In genomic region chr10:112953760-112954159, GRCh38 we compare ENCODE assay signal across 10 cellular contexts. TPM values are rescaled to one million over a fixed set of nuclear protein-coding genes. Genes with fewer than 3 reads are reported as not detected.
A peak's percentile ranks its signal among the peaks of the same experiment; 100 is the strongest.
DNase-seq lines count a peak whose midpoint lies in the region; ATAC-seq and TF ChIP-seq lines count a peak whose summit lies in the region.
"Had no signal": no experiment of that assay in that cellular context is flagged by ENCODE, and none has a peak within 500 bp of the region (broad histone marks: within the 10 kb centered on the region; RNA-seq: fewer than 3 reads in every experiment).

No MANE protein-coding gene starts in this region.

- no peak overlapping the region for H3K27ac ChIP-seq in right cardiac atrium (ENCODE audit: low read length)

- POLR2A ChIA-PET in HEK293T (lab: Yijun Ruan, JAX), result interaction anchor here (0.9 to 1.2 kb wide), 2 partner anchors 19 to 105 kb away, joined by 3 to 4 read pairs; no protein-coding TSS in a partner anchor

- H3K27me3 Mint-ChIP-seq in T-helper 17 cell, result peaks cover 38% of the 10 kb centered on the region

- WGBS in right cardiac atrium, result 44% methylated on average over 8 of the region's 8 CpGs

- H3K9me3 ChIP-seq in T-helper 17 cell (ENCODE audit: control insufficient read depth, low read length, poor library complexity, severe bottlenecking) (no peaks in the 10 kb centered on the region), right cardiac atrium (ENCODE audit: control insufficient read depth, low read length) (no peaks in the 10 kb centered on the region)

- peaks cover 24% of the 10 kb centered on the region for H3K4me1 Mint-ChIP-seq in T-helper 17 cell

- H3K27ac Mint-ChIP-seq in T-helper 17 cell, result peak overlapping the region; percentile 29

- peak overlapping the region; percentile 91 for H3K4me3 Mint-ChIP-seq in T-helper 17 cell

- H3K27me3 ChIP-seq in right cardiac atrium (ENCODE audit: control insufficient read depth, insufficient read depth), result no peaks in the 10 kb centered on the region

- intact Hi-C loops in right cardiac atrium (cut with DNase I), result loop anchor here (5.0 to 10.0 kb wide), 4 partner anchors 111 to 174 kb away; no protein-coding TSS in a partner anchor

- TF ChIP-seq CTCF in retinal pigment epithelial cell (conservative IDR thresholded peaks at IDR 0.05; ENCODE audit: low read depth, low read length), result no peak

- H3K4me3 ChIP-seq in right cardiac atrium (ENCODE audit: low read length), result peak overlapping the region; percentile 100
- H3K4me3 ChIP-seq in retinal pigment epithelial cell (ENCODE audit: low read length), result peak overlapping the region; percentile 92

- peaks cover 13% of the 10 kb centered on the region for H3K36me3 Mint-ChIP-seq in T-helper 17 cell (ENCODE audit: low read depth)

- DNase-seq in DMS114 treated with DMSO at 0.1 percent for 48 hours (lab: John Stamatoyannopoulos, UW; ENCODE audit: unreplicated experiment) (peak; percentile 44), T-helper 17 cell (no peak), right cardiac atrium (no peak), retinal pigment epithelial cell (ENCODE audit: low read depth) (no peak), H4 (ENCODE audit: low spot score) (no peak), UCSD-AML1 (lab: John Stamatoyannopoulos, UW; ENCODE audit: unreplicated experiment) (no peak), HEK293T (ENCODE audit: extremely low spot score) (no peak)
- no peak for DNase-seq in stimulated activated CD4-positive, alpha-beta T cell treated with anti-CD3 and anti-CD28 coated beads, Interleukin-12 subunit alpha, Interleukin-12 subunit beta, amount 100 ng/mL, for 4 hours
- DNase-seq: activated T-cell treated with anti-CD3 and anti-CD28 coated beads for 4 hours, NCI-H510A treated with DMSO at 0.1 percent for 48 hours had no signal

- CTCF ChIA-PET in HEK293T (lab: Yijun Ruan, JAX), result interaction anchor here (0.8 kb wide), 1 partner anchor 33 kb away, joined by 7 read pairs; no protein-coding TSS in a partner anchor

- ATAC-seq in T-helper 17 cell (no peak), right cardiac atrium (no peak)

- peaks cover 2% of the 10 kb centered on the region for H3K4me1 ChIP-seq in right cardiac atrium (ENCODE audit: control insufficient read depth, insufficient read depth, low read length)

TF ChIP-seq in HEK293T, 16 proteins besides CTCF, POLR2A, EP300 and RAD21:
- TF ChIP-seq FOXM1 (IDR thresholded peaks at IDR 0.05; ENCODE audit: borderline replicate concordance) (no peak), NFRKB (IDR thresholded peaks at IDR 0.05) (no peak), BHLHE40 (IDR thresholded peaks at IDR 0.05; ENCODE audit: borderline replicate concordance) (no peak), L3MBTL2 (conservative IDR thresholded peaks at IDR 0.05) (no peak), ELF4 (IDR thresholded peaks at IDR 0.05) (no peak), CTBP1 (IDR thresholded peaks at IDR 0.05; ENCODE audit: borderline replicate concordance) (no peak), LEF1 (IDR thresholded peaks at IDR 0.05; ENCODE audit: borderline replicate concordance) (no peak), HDGF (IDR thresholded peaks at IDR 0.05; ENCODE audit: borderline replicate concordance) (no peak), FOXK2 (IDR thresholded peaks at IDR 0.05) (no peak), PKNOX1 (IDR thresholded peaks at IDR 0.05) (no peak), ZNF384 (IDR thresholded peaks at IDR 0.05) (no peak), ARNT (IDR thresholded peaks at IDR 0.05) (no peak), TARDBP (IDR thresholded peaks at IDR 0.05) (no peak), SUZ12 (IDR thresholded peaks at IDR 0.05) (no peak), SP1 (IDR thresholded peaks at IDR 0.05) (no peak), FOXA1 (IDR thresholded peaks at IDR 0.05) (no peak)
TF ChIP-seq in HEK293T: peak in this region for 0.

RNA-seq across cellular contexts. Expression of gene TCF7L2, which starts 3.7 kb away (rescaled TPM):
- total RNA-seq in T-helper 17 cell (1 to 10 TPM; 3.1 to 3.9 TPM), right cardiac atrium (10 to 100 TPM; 15.6 to 18.7 (median 16.6) TPM)
- polyA plus RNA-seq in right cardiac atrium, result 9.2 TPM
- 3.3 and 3.4 TPM in 2 replicates for total RNA-seq in H4 (2014; rRNA removed; shearing (Covaris generic))
